In genomic region chr6:27517928-27518787, GRCh38 we compare ENCODE assay signal across 8 cellular contexts. TPM values are rescaled to one million over a fixed set of nuclear protein-coding genes. Genes with fewer than 3 reads are reported as not detected.
DNase-seq lines count a peak whose midpoint lies in the region; ATAC-seq, FAIRE-seq and TF ChIP-seq lines count a peak whose summit lies in the region.

No MANE protein-coding gene starts in this region.

- H3K9me3 ChIP-seq in mesodermal cell (ENCODE audit: control insufficient read depth, low read length), result no peaks in the 10 kb centered on the region

- intact Hi-C loops in Right ventricle myocardium superior (cut with DNase I) (loop anchor here (5.0 kb wide), 1 partner anchor 234 kb away; no protein-coding TSS in a partner anchor), Right ventricle myocardium inferior (cut with DNase I) (loop anchor here (1.0 to 2.0 kb wide), 3 partner anchors 13 to 377 kb away; no protein-coding TSS in a partner anchor)

- no peaks in the 10 kb centered on the region for H3K4me1 ChIP-seq in mesodermal cell (ENCODE audit: control insufficient read depth, insufficient read depth, low read length, poor library complexity, severe bottlenecking)

- DNase-seq in Right ventricle myocardium superior (no peak), Right ventricle myocardium inferior (ENCODE audit: missing footprints) (no peak), NCI-H69 (lab: John Stamatoyannopoulos, UW) (peak; percentile 60), bronchial epithelial cell (ENCODE audit: low read depth) (no peak), COR-L47 (lab: John Stamatoyannopoulos, UW) (no peak)

- H3K36me3 ChIP-seq in bronchial epithelial cell (ENCODE audit: control insufficient read depth, insufficient read depth, low read length) (no peaks in the 10 kb centered on the region), mesodermal cell (ENCODE audit: control insufficient read depth, insufficient read depth, low read length) (no peaks in the 10 kb centered on the region)

- H3K27ac ChIP-seq in mesodermal cell (ENCODE audit: low read depth, low read length, severe bottlenecking), result no peak overlapping the region

- H3K4me3 ChIP-seq in bronchial epithelial cell (ENCODE audit: low read depth, low read length) (peak overlapping the region; percentile 90), mesodermal cell (ENCODE audit: extremely low read depth, insufficient read depth, low read length, poor library complexity, severe bottlenecking) (peak overlapping the region; percentile 80)

- no peak for TF ChIP-seq CTCF in bronchial epithelial cell (IDR thresholded peaks at IDR 0.05; ENCODE audit: insufficient read depth, low read length, severe bottlenecking)

- H3K27me3 ChIP-seq in bronchial epithelial cell (ENCODE audit: control insufficient read depth, insufficient read depth, low read length), result peaks cover 12% of the 10 kb centered on the region

- ATAC-seq in Right ventricle myocardium superior (ENCODE audit: poor library complexity) (peak; percentile 42), Right ventricle myocardium inferior (no peak), HG03159 (IDR thresholded peaks at IDR 0.05; ENCODE audit: unreplicated experiment) (no peak), GM21423 (IDR thresholded peaks at IDR 0.05; ENCODE audit: unreplicated experiment) (no peak)

- FAIRE-seq in bronchial epithelial cell (lab: Jason Lieb, UNC), result no peak

- 72 to 76% methylated on average over 9 to 10 of the region's 12 CpGs for WGBS in mesodermal cell (ENCODE audit: insufficient coverage in 2 of 2), 2 experiments

RNA-seq across cellular contexts. Expression of gene ZNF184, which starts 45.3 kb away (rescaled TPM):
- total RNA-seq in Right ventricle myocardium superior, result 3.7 TPM
- 4.2 TPM for total RNA-seq in Right ventricle myocardium inferior
- total RNA-seq in bronchial epithelial cell, result 6.0 and 6.8 TPM in 2 replicates
- polyA plus RNA-seq in mesodermal cell (2013, experiment 1 of 2), result 9.6 TPM
- polyA plus RNA-seq in mesodermal cell (2013, experiment 2 of 2), result 11.8 TPM
